In genomic region chr14:37894463-37894862, GRCh38 we compare ENCODE assay signal across 1 cellular context.
TF ChIP-seq lines count a peak whose summit lies in the region.

No MANE protein-coding gene starts in this region.

TF ChIP-seq in WTC11, 78 proteins besides CTCF, POLR2A, EP300 and RAD21 (continued from another document):
- TF ChIP-seq HMGXB4 (CRISPR knock-in tag; IDR thresholded peaks at IDR 0.05) (no peak), OVOL2 (CRISPR knock-in tag; IDR thresholded peaks at IDR 0.05; ENCODE audit: borderline replicate concordance) (no peak), MLX (CRISPR knock-in tag; IDR thresholded peaks at IDR 0.05) (no peak), ATF6 (CRISPR knock-in tag; IDR thresholded peaks at IDR 0.05) (no peak), ELF4 (CRISPR knock-in tag; IDR thresholded peaks at IDR 0.05; ENCODE audit: low read depth) (no peak), ZBTB21 (CRISPR knock-in tag; IDR thresholded peaks at IDR 0.05; ENCODE audit: borderline replicate concordance) (no peak), ETV6 (CRISPR knock-in tag; IDR thresholded peaks at IDR 0.05) (no peak), AR (CRISPR knock-in tag; IDR thresholded peaks at IDR 0.05) (no peak), E2F4 (CRISPR knock-in tag; IDR thresholded peaks at IDR 0.05; ENCODE audit: borderline replicate concordance, low read depth) (no peak), ZNF232 (CRISPR knock-in tag; IDR thresholded peaks at IDR 0.05) (no peak), ATF2 (CRISPR knock-in tag; IDR thresholded peaks at IDR 0.05; ENCODE audit: borderline replicate concordance, low read depth) (no peak), CDX4 (CRISPR knock-in tag; IDR thresholded peaks at IDR 0.05; ENCODE audit: borderline replicate concordance) (no peak)
